18 cellular contexts compared by ENCODE assay signal in genomic region chr3:126591454-126591853, GRCh38. TPM values are rescaled to one million over a fixed set of nuclear protein-coding genes. Genes with fewer than 3 reads are reported as not detected.
"Had no signal": no experiment of that assay in that cellular context is flagged by ENCODE, and none has a peak within 500 bp of the region (broad histone marks: within the 10 kb centered on the region; RNA-seq: fewer than 3 reads in every experiment).

No MANE protein-coding gene starts in this region.

RNA-seq across cellular contexts. Expression of gene C3orf22, which starts 32.7 kb away (rescaled TPM):
- total RNA-seq: activated CD4-positive, alpha-beta memory T cell treated with anti-CD3 and anti-CD28 coated beads, Interleukin-2, amount 10 ng/mL, durations not matched to agents 7 days and 5 days; activated CD4-positive, alpha-beta T cell treated with anti-CD3 and anti-CD28 coated beads, Interleukin-2, amount 10 ng/mL, durations not matched to agents 7 days and 5 days; activated naive CD4-positive, alpha-beta T cell treated with anti-CD3 and anti-CD28 coated beads, Interleukin-2, amount 50 U/mL, for 72 hours; activated naive CD8-positive, alpha-beta T cell treated with anti-CD3 and anti-CD28 coated beads, Interleukin-2, amount 10 ng/mL, durations not matched to agents 7 days and 5 days; activated T-cell treated with anti-CD3 and anti-CD28 coated beads, Interleukin-2, amount 50 U/mL, for 72 hours; ascending aorta; breast epithelium; cardiac muscle cell; colonic mucosa; dermis microvascular lymphatic vessel endothelial cell; endothelial cell of umbilical vein; esophagus squamous epithelium; fibroblast of lung; fibroblast of villous mesenchyme; gastroesophageal sphincter; glomerular endothelial cell had no signal
- polyA plus RNA-seq: cardiac muscle cell, endothelial cell of umbilical vein, esophagus, fibroblast of lung, heart right ventricle had no signal
